9 cellular contexts compared by ENCODE assay signal in genomic region chr20:44597930-44598329, GRCh38. TPM values are rescaled to one million over a fixed set of nuclear protein-coding genes. Genes with fewer than 3 reads are reported as not detected.
DNase-seq lines count a peak whose midpoint lies in the region; ATAC-seq and TF ChIP-seq lines count a peak whose summit lies in the region.
"Had no signal": no experiment of that assay in that cellular context is flagged by ENCODE, and none has a peak within 500 bp of the region (broad histone marks: within the 10 kb centered on the region; RNA-seq: fewer than 3 reads in every experiment).

No MANE protein-coding gene starts in this region.

- no peak for ATAC-seq in activated T-cell treated with anti-CD3 and anti-CD28 coated beads, Interleukin-2, amount 50 U/mL, for 72 hours (replicated peaks in 1 of 2)
- ATAC-seq in GM19324 (IDR thresholded peaks at IDR 0.05; ENCODE audit: low FRiP score, unreplicated experiment) (no peak), GM18502 (IDR thresholded peaks at IDR 0.05; ENCODE audit: poor library complexity, unreplicated experiment) (no peak)

- no peak for TF ChIP-seq POLR2A in transverse colon (IDR thresholded peaks at IDR 0.05)

- no peak for TF ChIP-seq EP300 in transverse colon (IDR thresholded peaks at IDR 0.05; ENCODE audit: low read depth)

- H3K27ac Mint-ChIP-seq in activated T-cell treated with anti-CD3 and anti-CD28 coated beads, Interleukin-2, amount 50 U/mL, for 72 hours: peak overlapping the region; percentile 67
- peak overlapping the region; percentile 80 for H3K27ac Mint-ChIP-seq in mesothelial cell of epicardium

- peaks cover 44 to 83% (median 58%) of the 10 kb centered on the region in 4 donors for H3K4me1 ChIP-seq in transverse colon

- no peaks in the 10 kb centered on the region for H3K27me3 ChIP-seq in transverse colon

- no peaks in the 10 kb centered on the region for H3K27me3 Mint-ChIP-seq in activated T-cell treated with anti-CD3 and anti-CD28 coated beads, Interleukin-2, amount 50 U/mL, for 72 hours (ENCODE audit: low read depth)
- H3K27me3 Mint-ChIP-seq in mesothelial cell of epicardium (ENCODE audit: low read depth): no peaks in the 10 kb centered on the region

- TF ChIP-seq CTCF in mesothelial cell of epicardium (IDR thresholded peaks at IDR 0.05; ENCODE audit: unreplicated experiment) (no peak), transverse colon (IDR thresholded peaks at IDR 0.05) (no peak)

- H3K27ac ChIP-seq in caudate nucleus (ENCODE audit: low read depth, low read length) (peak overlapping the region; percentile 26), transverse colon (peak overlapping the region; percentile 80 to 93 (median 88))

- DNase-seq in activated T-cell treated with anti-CD3 and anti-CD28 coated beads, Interleukin-2, amount 50 U/mL, for 72 hours: no peak
- no peak for DNase-seq in activated T-cell treated with anti-CD3 and anti-CD28 coated beads, Interleukin-2, amount 50 U/mL, for 48 hours
- DNase-seq in caudate nucleus (lab: John Stamatoyannopoulos, UW): no peak
- DNase-seq in mesothelial cell of epicardium (ENCODE audit: low spot score in 2 of 2, unreplicated experiment in 2 of 2): no peak
- no peak for DNase-seq in transverse colon
- no peak for DNase-seq in LoVo (ENCODE audit: low spot score)
- DNase-seq: NCI-H2029 treated with DMSO at 0.1 percent for 48 hours had no signal

- H3K4me3 Mint-ChIP-seq in activated T-cell treated with anti-CD3 and anti-CD28 coated beads, Interleukin-2, amount 50 U/mL, for 72 hours: peak overlapping the region in 1 of 2 donors; percentile 78
- H3K4me3 Mint-ChIP-seq in mesothelial cell of epicardium: no peak overlapping the region

- no peak overlapping the region for H3K4me3 ChIP-seq in transverse colon

- no peaks in the 10 kb centered on the region for H3K9me3 ChIP-seq in transverse colon

- H3K36me3 Mint-ChIP-seq in activated T-cell treated with anti-CD3 and anti-CD28 coated beads, Interleukin-2, amount 50 U/mL, for 72 hours (ENCODE audit: insufficient read depth in 2 of 2): no peaks in the 10 kb centered on the region
- H3K36me3 Mint-ChIP-seq in mesothelial cell of epicardium: peaks cover 10% of the 10 kb centered on the region

- intact Hi-C loops in transverse colon (cut with DNase I; ENCODE audit: low total_unique reads): no loop called here

- H3K9me3 Mint-ChIP-seq in activated T-cell treated with anti-CD3 and anti-CD28 coated beads, Interleukin-2, amount 50 U/mL, for 72 hours: no peaks in the 10 kb centered on the region
- H3K9me3 Mint-ChIP-seq in mesothelial cell of epicardium: no peaks in the 10 kb centered on the region

- in situ Hi-C loops in transverse colon (cut with MboI; ENCODE audit: low pct_ligation_motif_present in 1 of 4, low pct_unique_long_range_greater_than_20kb in 1 of 4, low sequenced_read_pairs in 3 of 4): no loop called here

- no peaks in the 10 kb centered on the region for H3K36me3 ChIP-seq in transverse colon

- peaks cover 29% of the 10 kb centered on the region for H3K4me1 Mint-ChIP-seq in activated T-cell treated with anti-CD3 and anti-CD28 coated beads, Interleukin-2, amount 50 U/mL, for 72 hours (ENCODE audit: low read depth)
- peaks cover 48% of the 10 kb centered on the region for H3K4me1 Mint-ChIP-seq in mesothelial cell of epicardium

- 71% methylated on average over 4 of the region's 4 CpGs; no CpG with 5 or more reads in 1 of the 2 donors for WGBS in transverse colon (ENCODE audit: low coverage in 1 of 2), 2 donors

RNA-seq across cellular contexts. Expression of gene PKIG, which starts 15.6 kb away (rescaled TPM):
- total RNA-seq in activated T-cell treated with anti-CD3 and anti-CD28 coated beads, Interleukin-2, amount 50 U/mL, for 72 hours: 10 to 100 TPM; 10.3 to 13.6 TPM
- total RNA-seq in mesothelial cell of epicardium (50.4 to 59.1 TPM (median 51.6 TPM) in 3 replicates), transverse colon (100 to 1,000 TPM in 1 of 4 donors, 10 to 100 TPM in 3; 40.8 to 106 (median 80.4) TPM)

RNA-seq across cellular contexts. Expression of gene ADA, which starts 53.6 kb away (rescaled TPM):
- 10 to 100 TPM; 26.7 to 43.4 TPM for total RNA-seq in activated T-cell treated with anti-CD3 and anti-CD28 coated beads, Interleukin-2, amount 50 U/mL, for 72 hours
- total RNA-seq in mesothelial cell of epicardium (21.7 to 23.1 TPM (median 22.5 TPM) in 3 replicates), transverse colon (1 to 10 TPM; 2.6 to 5.4 (median 2.9) TPM)
